ENCODE assay signal across 8 cellular contexts in the genomic region with DNA sequence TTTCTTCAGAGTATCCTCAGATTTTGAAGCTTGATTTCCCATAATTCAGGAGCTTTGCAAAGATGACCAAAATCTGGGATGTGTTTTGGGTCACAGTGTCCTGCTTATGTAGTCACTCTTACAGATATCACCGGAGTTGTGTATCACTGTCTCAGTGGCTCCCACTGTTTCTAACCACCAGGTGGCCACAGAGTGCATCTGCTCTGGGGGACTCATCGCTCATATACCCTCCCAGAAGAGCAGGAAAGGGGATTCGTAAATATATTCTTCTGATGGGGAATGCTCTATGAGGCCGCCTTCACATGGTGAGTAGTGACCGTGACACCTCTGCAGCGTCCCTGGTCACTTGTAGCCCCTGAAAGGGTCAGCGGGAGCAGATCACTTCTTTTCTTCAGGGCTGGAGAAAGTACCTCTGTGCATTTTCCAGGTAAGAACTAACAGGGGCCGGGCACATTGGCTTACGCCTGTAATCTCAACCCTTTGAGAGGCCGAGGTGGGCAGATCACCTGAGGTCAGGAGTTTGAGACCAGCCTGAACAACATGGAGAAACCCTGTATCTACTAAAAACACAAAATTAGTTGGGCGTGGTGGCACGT.
DNase-seq lines count a peak whose midpoint lies in the region; TF ChIP-seq lines count a peak whose summit lies in the region.
"Not testable (repeated sequence)": the region's sequence is repeated elsewhere in the genome, so short reads cannot be mapped to it uniquely, and the experiment has no call there.

No MANE protein-coding gene starts in this region.

- not testable (repeated sequence) for H3K79me2 ChIP-seq in Loucy (ENCODE audit: insufficient read depth, low read length); PC-9 (ENCODE audit: low read depth)

- H3K4me1 ChIP-seq in Loucy (ENCODE audit: insufficient read depth, low read length, poor library complexity, severe bottlenecking); colonic mucosa; prostate gland (replicated peaks): not testable (repeated sequence)
- peaks cover 20% of the 10 kb centered on the region for H3K4me1 ChIP-seq in PC-9 (replicated peaks; ENCODE audit: insufficient read depth)

- not testable (repeated sequence) for TF ChIP-seq POLR2A in prostate gland (IDR thresholded peaks at IDR 0.05)

- not testable (repeated sequence) for H2AFZ ChIP-seq in Loucy (ENCODE audit: low read length); PC-9

- not testable (repeated sequence) for H3K9ac ChIP-seq in Loucy (ENCODE audit: low read depth, low read length, poor library complexity, severe bottlenecking); colonic mucosa (ENCODE audit: low read depth in 2 of 2, low read length in 2 of 2)

- not testable (repeated sequence) for H4K20me1 ChIP-seq in Loucy (ENCODE audit: insufficient read depth, low read length, poor library complexity, severe bottlenecking); PC-9 (ENCODE audit: insufficient read depth)

- CTCF ChIA-PET in PC-9 (lab: Charles Lee), result not testable (repeated sequence)

- not testable (repeated sequence) for H3K4me2 ChIP-seq in Loucy (ENCODE audit: low read depth, low read length, poor library complexity, severe bottlenecking); PC-9

- not testable (repeated sequence) for H3K9me3 ChIP-seq in Loucy (ENCODE audit: insufficient read depth, low read depth, low read length); PC-9 (ENCODE audit: insufficient read depth, low read depth); colonic mucosa; prostate gland

- WGBS in prostate gland, result 47% methylated on average over 12 of the region's 12 CpGs

- not testable (repeated sequence) for H3K27ac ChIP-seq in 22Rv1, PC-9, colonic mucosa, prostate gland

- intact Hi-C loops in PC-9 (cut with micrococcal nuclease; ENCODE audit: unreplicated experiment); colonic mucosa (cut with DNase I); prostate gland (cut with DNase I): not testable (repeated sequence)

- H3K27me3 ChIP-seq in Loucy (ENCODE audit: insufficient read depth, low read length, poor library complexity, severe bottlenecking); PC-9 (ENCODE audit: insufficient read depth, low read depth); colonic mucosa; prostate gland (replicated peaks; ENCODE audit: insufficient read depth): not testable (repeated sequence)

- not testable (repeated sequence) for H3K4me3 ChIP-seq in Loucy (ENCODE audit: low read length, poor library complexity, severe bottlenecking); PC-9; colonic mucosa; prostate gland

- H3K9me2 ChIP-seq in Loucy (replicated peaks; ENCODE audit: low read depth, low read length); PC-9 (ENCODE audit: insufficient read depth): not testable (repeated sequence)

- TF ChIP-seq CTCF in 22Rv1 (IDR thresholded peaks at IDR 0.05), result peak; percentile 82
- peak; percentile 74 for TF ChIP-seq CTCF in Loucy (conservative IDR thresholded peaks at IDR 0.05; ENCODE audit: low read length)
- peak; percentile 71 for TF ChIP-seq CTCF in PC-9 (conservative IDR thresholded peaks at IDR 0.05)
- TF ChIP-seq CTCF in colonic mucosa (IDR thresholded peaks at IDR 0.05), result peak; percentile 56
- peak in 3 of 4 experiments; percentile 51 to 67 (median 60) for TF ChIP-seq CTCF in prostate gland (IDR thresholded peaks at IDR 0.05)

- H3F3A ChIP-seq in Loucy (ENCODE audit: low read depth); PC-9 (ENCODE audit: insufficient read depth, low read depth): not testable (repeated sequence)

- DNase-seq in G401 (ENCODE audit: low spot score), result peak; percentile 39
- DNase-seq in PC-9, result peak in 1 of 2 experiments; percentile 14
- DNase-seq in activated CD8-positive, alpha-beta memory T cell treated with anti-CD3 and anti-CD28 coated beads, Interleukin-2, amount 50 U/mL, for 4 hours, result peak; percentile 33
- not testable (repeated sequence) for DNase-seq in colonic mucosa; prostate gland (ENCODE audit: low spot score)
- peak; percentile 1 to 9 for DNase-seq in hippocampal formation (lab: John Stamatoyannopoulos, UW)

- POLR2A ChIA-PET in PC-9 (lab: Charles Lee; ENCODE audit: unreplicated experiment), result not testable (repeated sequence)

- H3K36me3 ChIP-seq in Loucy (ENCODE audit: insufficient read depth, low read length); PC-9 (ENCODE audit: low read depth); colonic mucosa; prostate gland: not testable (repeated sequence)

- not testable (repeated sequence) for BruUV-seq in PC-9 (replicated peaks; lab: Mats Ljungman, UMichigan)

- in situ Hi-C loops in G401 (cut with HindIII; ENCODE audit: low sequenced_read_pairs), result not testable (repeated sequence)
